ENCODE assay signal across 29 cellular contexts in the genomic region with DNA sequence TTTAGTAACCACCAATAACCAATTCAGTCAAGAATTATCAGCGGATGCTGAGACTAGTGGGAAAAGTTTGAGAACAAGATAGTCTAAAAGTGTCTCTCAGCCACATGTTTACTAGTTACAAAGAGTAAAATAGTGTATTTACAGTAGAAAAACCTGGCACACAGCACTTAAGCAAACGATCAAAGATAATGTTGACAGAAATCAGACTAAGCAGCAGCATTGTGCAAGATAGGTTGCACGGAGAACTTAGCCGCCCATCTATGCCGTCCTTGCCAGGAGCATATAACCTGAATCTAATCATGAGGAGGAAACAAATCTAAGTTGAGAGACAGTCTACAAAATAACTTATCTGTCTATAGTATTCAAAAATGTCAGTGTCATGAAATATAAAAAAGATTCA.
"Had no signal": no experiment of that assay in that cellular context is flagged by ENCODE, and none has a peak within 500 bp of the region (broad histone marks: within the 10 kb centered on the region; RNA-seq: fewer than 3 reads in every experiment).

No MANE protein-coding gene starts in this region.

- H3K27ac Mint-ChIP-seq: immature natural killer cell; naive thymus-derived CD8-positive, alpha-beta T cell; nephron; neural progenitor cell; progenitor cell of endocrine pancreas; stimulated activated naive CD8-positive, alpha-beta T cell treated with anti-CD3 and anti-CD28 coated beads, Interleukin-15, Interleukin-2, amounts not matched to agents 100 ng/mL and 50 ng/mL, for 24 hours had no signal

- H3K4me3 Mint-ChIP-seq: immature natural killer cell; naive thymus-derived CD8-positive, alpha-beta T cell; nephron; neural progenitor cell; stimulated activated naive CD8-positive, alpha-beta T cell treated with anti-CD3 and anti-CD28 coated beads, Interleukin-15, Interleukin-2, amounts not matched to agents 100 ng/mL and 50 ng/mL, for 24 hours had no signal

- ATAC-seq: left colon; lower lobe of right lung; naive thymus-derived CD8-positive, alpha-beta T cell; sciatic nerve; upper lobe of right lung had no signal

- H3K4me1 Mint-ChIP-seq: immature natural killer cell; naive thymus-derived CD8-positive, alpha-beta T cell; nephron; neural progenitor cell had no signal

- H3K9me3 Mint-ChIP-seq: immature natural killer cell; naive thymus-derived CD8-positive, alpha-beta T cell; nephron; neural progenitor cell; stimulated activated naive CD8-positive, alpha-beta T cell treated with anti-CD3 and anti-CD28 coated beads, Interleukin-15, Interleukin-2, amounts not matched to agents 100 ng/mL and 50 ng/mL, for 24 hours had no signal

- H3K27me3 Mint-ChIP-seq: naive thymus-derived CD8-positive, alpha-beta T cell; progenitor cell of endocrine pancreas; stimulated activated naive CD8-positive, alpha-beta T cell treated with anti-CD3 and anti-CD28 coated beads, Interleukin-15, Interleukin-2, amounts not matched to agents 100 ng/mL and 50 ng/mL, for 24 hours had no signal

- H3K27me3 ChIP-seq: neural progenitor cell, neutrophil, ovary, right atrium auricular region, suprapubic skin, tibial artery, upper lobe of right lung had no signal

- H3K4me1 ChIP-seq: lower lobe of right lung, neural progenitor cell, right atrium auricular region, suprapubic skin, tibial artery, upper lobe of right lung had no signal

- H3K27ac ChIP-seq: left ventricle myocardium inferior, lower lobe of right lung, neural progenitor cell, neutrophil, ovary, right atrium auricular region, skin epidermis, suprapubic skin, thoracic aorta, tibial artery, upper lobe of right lung had no signal

- H2AFZ ChIP-seq: neural progenitor cell had no signal

- H3K9ac ChIP-seq: neural progenitor cell had no signal

- H3K4me3 ChIP-seq: left ventricle myocardium inferior, lower lobe of right lung, neural progenitor cell, ovary, right atrium auricular region, skin epidermis, suprapubic skin, thoracic aorta, tibial artery, upper lobe of right lung had no signal

- H3K9me3 ChIP-seq: left ventricle myocardium inferior, lower lobe of right lung, neutrophil, ovary, right atrium auricular region, suprapubic skin, thoracic aorta, tibial artery, upper lobe of right lung had no signal

- H3K4me2 ChIP-seq: neural progenitor cell had no signal

- DNase-seq: hypothalamus; immature natural killer cell; kidney; left colon; left ventricle myocardium inferior; lower lobe of right lung; mammary epithelial cell; mesenchymal stem cell; naive thymus-derived CD8-positive, alpha-beta T cell; occipital lobe; ovary; stimulated activated CD4-positive, alpha-beta T cell treated with anti-CD3 and anti-CD28 coated beads, Interleukin-12 subunit alpha, Interleukin-12 subunit beta, amount 100 ng/mL, for 4 hours; stimulated activated CD4-positive, alpha-beta T cell treated with anti-CD3 and anti-CD28 coated beads, Interleukin-15, amount 100 ng/mL, for 24 hours; stimulated activated CD4-positive, alpha-beta T cell treated with anti-CD3 and anti-CD28 coated beads, Interleukin-2, amount 100 ng/mL, for 24 hours; stimulated activated CD4-positive, alpha-beta T cell treated with anti-CD3 and anti-CD28 coated beads, Interleukin-4, amount 100 ng/mL, for 1 hour; stimulated activated naive CD4-positive, alpha-beta T cell; tibial artery; trophoblast cell; upper lobe of right lung had no signal

- H3K36me3 ChIP-seq: lower lobe of right lung, neural progenitor cell, neutrophil, ovary, right atrium auricular region, suprapubic skin, thoracic aorta, upper lobe of right lung had no signal
